Comparison of ENCODE assay signal across 4 cellular contexts in the genomic region with DNA sequence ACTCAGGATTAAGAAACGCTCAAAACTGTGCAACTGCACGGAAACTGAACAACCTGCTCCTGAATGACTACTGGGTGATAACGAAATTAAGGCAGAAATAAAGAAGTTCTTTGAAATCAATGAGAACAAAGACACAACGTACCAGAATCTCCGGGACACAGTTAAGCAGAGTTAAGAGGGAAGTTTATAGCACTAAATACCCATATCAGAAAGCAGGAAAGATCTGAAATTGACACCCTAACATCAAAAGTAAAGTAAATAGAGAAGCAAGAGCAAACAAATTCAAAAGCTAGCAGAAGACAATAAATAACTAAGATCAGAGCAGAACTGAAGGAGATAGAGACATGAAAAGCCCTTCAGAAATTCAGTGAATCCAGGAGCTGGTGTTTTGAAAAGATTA. TPM values are rescaled to one million over a fixed set of nuclear protein-coding genes. Genes with fewer than 3 reads are reported as not detected.
"Had no signal": no experiment of that assay in that cellular context is flagged by ENCODE, and none has a peak within 500 bp of the region (broad histone marks: within the 10 kb centered on the region; RNA-seq: fewer than 3 reads in every experiment).

No MANE protein-coding gene starts in this region.

RNA-seq across cellular contexts. Expression of gene CD28, which starts 8.0 kb away (rescaled TPM):
- total RNA-seq: H4, H7, HFFc6, IMR-90 had no signal
- polyA plus RNA-seq: IMR-90 had no signal
